In the genomic region with DNA sequence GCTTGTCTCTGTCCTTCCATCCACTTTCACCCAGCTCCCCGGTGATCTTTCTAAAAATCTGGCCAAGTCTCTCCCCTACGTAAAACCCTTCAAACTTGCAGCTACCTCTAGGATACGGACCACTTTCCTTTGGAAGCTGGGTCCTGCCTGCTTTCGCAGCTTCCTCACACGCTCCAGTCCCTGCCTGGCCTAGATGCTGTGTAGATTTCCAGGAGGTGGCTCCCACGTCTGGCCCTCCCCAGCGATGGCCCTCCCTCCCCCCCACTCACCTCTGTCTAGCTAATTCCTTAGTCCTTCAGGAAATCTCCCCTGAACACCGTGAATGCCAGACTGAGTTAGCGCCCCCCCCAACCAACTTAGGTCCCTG, we compare ENCODE assay signal across 8 cellular contexts. TPM values are rescaled to one million over a fixed set of nuclear protein-coding genes. Genes with fewer than 3 reads are reported as not detected.
DNase-seq lines count a peak whose midpoint lies in the region; ATAC-seq, FAIRE-seq and TF ChIP-seq lines count a peak whose summit lies in the region.

No MANE protein-coding gene starts in this region.

- TF ChIP-seq CTCF in K562 (IDR thresholded peaks at IDR 0.05 in 2 of 3, conservative IDR thresholded peaks at IDR 0.05 in 1 of 3; ENCODE audit: insufficient read depth in 2 of 3, low read depth in 1 of 3, low read length in 3 of 3) (no peak), nephron (IDR thresholded peaks at IDR 0.05; ENCODE audit: unreplicated experiment in 3 of 3) (no peak)

- no peak for DNase-seq in CD4-positive, CD25-positive, alpha-beta regulatory T cell
- DNase-seq in K562 (ENCODE audit: extremely low read depth in 1 of 4, low spot score in 3 of 4) (peak; percentile 32 to 47 (median 38)), NCI-H345 (lab: John Stamatoyannopoulos, UW) (no peak), COLO829 (ENCODE audit: low spot score) (no peak)

- H3K27me3 ChIP-seq in CD4-positive, CD25-positive, alpha-beta regulatory T cell (ENCODE audit: control insufficient read depth, insufficient read depth, low read length) = no peaks in the 10 kb centered on the region
- no peaks in the 10 kb centered on the region for H3K27me3 ChIP-seq in HUES64 (ENCODE audit: insufficient read depth, low read length)
- no peaks in the 10 kb centered on the region for H3K27me3 ChIP-seq in K562 (ENCODE audit: control insufficient read depth in 2 of 2, insufficient read depth in 2 of 2, low read length in 2 of 2)

- H4K20me1 ChIP-seq in K562 (replicated peaks; ENCODE audit: control insufficient read depth, insufficient read depth, low read length) = 0 out of 2 replicates have a peak, but pooled peaks cover 16% of the 10 kb centered on the region

- TF ChIP-seq POLR2A in K562 (conservative IDR thresholded peaks at IDR 0.05) = no peak

- no peak overlapping the region for H3K9ac ChIP-seq in HUES64 (ENCODE audit: low read depth, low read length)
- H3K9ac ChIP-seq in K562 (ENCODE audit: insufficient read depth in 1 of 2, low read depth in 2 of 2, low read length in 2 of 2) = peak overlapping the region; percentile 98 to 99; a peak in 3 of 4 replicates

- peak overlapping the region; percentile 94 for H2AFZ ChIP-seq in K562 (ENCODE audit: low read depth, low read length)

- peaks cover 27% of the 10 kb centered on the region for H3K4me1 ChIP-seq in CD4-positive, CD25-positive, alpha-beta regulatory T cell (ENCODE audit: control insufficient read depth, insufficient read depth, low read length, poor library complexity, severe bottlenecking)
- H3K4me1 ChIP-seq in HUES64 (ENCODE audit: insufficient read depth, low read length) (peaks cover 7% of the 10 kb centered on the region; the same call in 1 of the 2 replicates), K562 (replicated peaks in 1 of 2; ENCODE audit: control insufficient read depth in 2 of 2, insufficient read depth in 2 of 2, low read length in 2 of 2) (peaks cover 21 to 29% of the 10 kb centered on the region in 2 experiments; a peak in 4 of 5 replicates)

- H3K4me1 Mint-ChIP-seq in CD4-positive, CD25-positive, alpha-beta regulatory T cell = peaks cover 10 to 40% (median 22%) of the 10 kb centered on the region in 4 donors
- H3K4me1 Mint-ChIP-seq in nephron = peaks cover 17% of the 10 kb centered on the region

- no peak overlapping the region for H3K27ac ChIP-seq in CD4-positive, CD25-positive, alpha-beta regulatory T cell (ENCODE audit: insufficient read depth, low read length, poor library complexity, severe bottlenecking)
- H3K27ac ChIP-seq in HUES64 (ENCODE audit: low read depth, low read length) (no peak overlapping the region), K562 (ENCODE audit: extremely low read depth, low read depth, low read length) (peak overlapping the region; percentile 93; the same call in 2 of the 3 replicates)

- no peak for TF ChIP-seq RAD21 in K562 (CRISPR knock-in tag; conservative IDR thresholded peaks at IDR 0.05 in 1 of 2, IDR thresholded peaks at IDR 0.05 in 1 of 2)

- CTCF ChIA-PET in K562 (lab: Yijun Ruan, JAX; ENCODE audit: low intra/inter-chr PET ratio) = interaction anchor here (2.5 kb wide), 1 partner anchor 81 kb away, joined by 9 read pairs; a partner anchor contains a TSS

- POLR2A ChIA-PET in K562 (lab: Yijun Ruan, JAX) = interaction anchor here (0.6 to 6.4 kb wide), 6 partner anchors 15 to 237 kb away, joined by 4 to 129 read pairs (median 6); no protein-coding TSS in a partner anchor

- peak overlapping the region; percentile 60 for H3K4me3 ChIP-seq in CD4-positive, CD25-positive, alpha-beta regulatory T cell (ENCODE audit: low read depth, low read length)
- H3K4me3 ChIP-seq in HUES64 (ENCODE audit: low read length) = peak overlapping the region; percentile 99
- H3K4me3 ChIP-seq in K562 = peak overlapping the region; percentile 87

- peak overlapping the region; percentile 80 to 96 (median 87) for H3K4me3 Mint-ChIP-seq in CD4-positive, CD25-positive, alpha-beta regulatory T cell
- peak overlapping the region; percentile 96 to 98 (median 97) for H3K4me3 Mint-ChIP-seq in nephron

- no peak for ATAC-seq in CD4-positive, CD25-positive, alpha-beta regulatory T cell (ENCODE audit: low read depth in 2 of 2)
- peak; percentile 10; the same call in 2 of the 3 replicates for ATAC-seq in K562
- no peak for ATAC-seq in HG03378 (IDR thresholded peaks at IDR 0.05; ENCODE audit: unreplicated experiment)
- no peak for ATAC-seq in HG03457 (IDR thresholded peaks at IDR 0.05; ENCODE audit: unreplicated experiment)

- no peaks in the 10 kb centered on the region for H3K9me1 ChIP-seq in K562 (ENCODE audit: control insufficient read depth, insufficient read depth, low read length)

- peak overlapping the region; percentile 77 to 93 (median 88) for H3K27ac Mint-ChIP-seq in CD4-positive, CD25-positive, alpha-beta regulatory T cell
- peak overlapping the region; percentile 37 to 65 (median 52) for H3K27ac Mint-ChIP-seq in nephron

- peaks cover 21% of the 10 kb centered on the region for H3K36me3 ChIP-seq in CD4-positive, CD25-positive, alpha-beta regulatory T cell (ENCODE audit: control insufficient read depth, insufficient read depth, low read length)
- peaks cover 26% of the 10 kb centered on the region for H3K36me3 ChIP-seq in HUES64 (ENCODE audit: insufficient read depth, low read length)
- peaks cover 34% of the 10 kb centered on the region for H3K36me3 ChIP-seq in K562 (ENCODE audit: control insufficient read depth, insufficient read depth, low read length)

- 62% methylated on average over 9 of the region's 9 CpGs for WGBS in HUES64
- whole genome bisulfite sequencing in K562 (ENCODE audit: insufficient coverage, low coverage, missing lambda C conversion rate) = 24% methylated on average over 7 of the region's 9 CpGs

- no peaks in the 10 kb centered on the region for H3K9me3 Mint-ChIP-seq in CD4-positive, CD25-positive, alpha-beta regulatory T cell
- H3K9me3 Mint-ChIP-seq in nephron = peaks cover 2% of the 10 kb centered on the region

- peaks cover 9% of the 10 kb centered on the region for H3K27me3 Mint-ChIP-seq in CD4-positive, CD25-positive, alpha-beta regulatory T cell
- H3K27me3 Mint-ChIP-seq in nephron (ENCODE audit: low read depth) = no peaks in the 10 kb centered on the region

- no TSS peak for BruUV-seq in K562 (replicated peaks; lab: Mats Ljungman, UMichigan)

- H3K9me3 ChIP-seq in CD4-positive, CD25-positive, alpha-beta regulatory T cell (ENCODE audit: control insufficient read depth in 2 of 2, low read length in 2 of 2) = no peaks in the 10 kb centered on the region
- no peaks in the 10 kb centered on the region for H3K9me3 ChIP-seq in HUES64 (ENCODE audit: insufficient read depth, low read depth, low read length)
- H3K9me3 ChIP-seq in K562 (replicated peaks; ENCODE audit: control insufficient read depth, insufficient read depth, low read depth, low read length) = no peaks in the 10 kb centered on the region

- no peak for FAIRE-seq in K562 (lab: Jason Lieb, UNC)

- TF ChIP-seq EP300 in K562 (IDR thresholded peaks at IDR 0.05; ENCODE audit: low read length) = no peak

- peaks cover 47% of the 10 kb centered on the region for H3K79me2 ChIP-seq in K562 (ENCODE audit: control insufficient read depth, insufficient read depth, low read length)

- intact Hi-C loops in K562 (cut with micrococcal nuclease) = loop anchor here (2.0 kb wide), 2 partner anchors 29 to 81 kb away; a partner anchor contains a TSS

- H3K36me3 Mint-ChIP-seq in CD4-positive, CD25-positive, alpha-beta regulatory T cell = peaks cover 22% of the 10 kb centered on the region
- peaks cover 20% of the 10 kb centered on the region for H3K36me3 Mint-ChIP-seq in nephron (ENCODE audit: low read depth)

- H3K4me2 ChIP-seq in K562 (ENCODE audit: insufficient read depth, low read length) = peak overlapping the region; percentile 93

- in situ Hi-C loops in K562 (cut with MboI) = no loop called here

RNA-seq across cellular contexts. Expression of a gene that starts 0.6 kb away (rescaled TPM):
- total RNA-seq in CD4-positive, CD25-positive, alpha-beta regulatory T cell = 49.9 TPM
- polyA plus RNA-seq in CD4-positive, CD25-positive, alpha-beta regulatory T cell = 10 to 100 TPM; 17.2 to 24.0 (median 20.5) TPM
- 98.1 TPM for polyA plus RNA-seq in HUES64 (2013, experiment 1 of 2)
- polyA plus RNA-seq in HUES64 (2013, experiment 2 of 2) = 91.2 TPM
- 69.1 and 116 TPM in 2 replicates for total RNA-seq in K562 (2011; cell fraction: chromatin; rRNA removed; ENCODE audit: low replicate concordance)
- total RNA-seq in K562 (2011; cell fraction: nucleolus; rRNA removed) = 92.4 and 122 TPM in 2 replicates
- total RNA-seq in K562 (2011; cell fraction: nucleoplasm; rRNA removed) = 127 and 192 TPM in 2 replicates
- total RNA-seq in K562 (2014; rRNA removed) (187 and 221 TPM in 2 replicates), K562 (2014; rRNA removed; fragmentation: Illumina TruSeq; extraction: Trizol) (154 and 156 TPM in 2 replicates), K562 (2015; rRNA removed; fragmentation: Illumina TruSeq; extraction: Trizol) (187 TPM in 2 replicates), K562 (2021) (223 and 244 TPM in 2 replicates)
- polyA plus RNA-seq in K562 (2011; rRNA removed) (119 and 158 TPM in 2 replicates), K562 (2014; fragmentation: Illumina TruSeq; extraction: Trizol) (206 and 214 TPM in 2 replicates), K562 (2014; fragmentation: Nextera tagmentation; extraction: Ambion mirVana) (10 to 100 TPM; 27.8 to 38.7 TPM), K562 (2014; rRNA removed) (118 and 134 TPM in 2 replicates)
- polyA plus RNA-seq in K562 (2011; cell fraction: cytosol; rRNA removed) = 85.0 and 92.7 TPM in 2 replicates
- 52.0 and 69.3 TPM in 2 replicates for polyA plus RNA-seq in K562 (2011; cell fraction: nucleus; rRNA removed)
- 201 and 212 TPM in 2 replicates for polyA plus RNA-seq in K562 (2012)
- polyA minus RNA-seq in K562 (2011; rRNA and poly(A)+ RNA removed) = 198 and 249 TPM in 2 replicates
- 104 and 126 TPM in 2 replicates for polyA minus RNA-seq in K562 (2011; cell fraction: cytosol; rRNA and poly(A)+ RNA removed)
- 35.8 and 66.0 TPM in 2 replicates for polyA minus RNA-seq in K562 (2011; cell fraction: nucleus; rRNA and poly(A)+ RNA removed)

RNA-seq across cellular contexts. Expression of a gene that starts 24.9 kb away (rescaled TPM):
- total RNA-seq in CD4-positive, CD25-positive, alpha-beta regulatory T cell = 0.81 TPM
- polyA plus RNA-seq in CD4-positive, CD25-positive, alpha-beta regulatory T cell = 1 to 10 TPM in 1 of 4 donors, under 1 TPM in 2, not detected in 1; 0.49 to 1.5 (median 0.59) TPM
- 13.9 TPM for polyA plus RNA-seq in HUES64 (2013, experiment 1 of 2)
- polyA plus RNA-seq in HUES64 (2013, experiment 2 of 2) = 13.2 TPM
- 119 and 126 TPM in 2 replicates for total RNA-seq in K562 (2011; cell fraction: chromatin; rRNA removed; ENCODE audit: low replicate concordance)
- 73.0 and 74.5 TPM in 2 replicates for total RNA-seq in K562 (2011; cell fraction: nucleolus; rRNA removed)
- total RNA-seq in K562 (2011; cell fraction: nucleoplasm; rRNA removed) = 64.3 and 82.1 TPM in 2 replicates
- total RNA-seq in K562 (2014; rRNA removed) (18.8 and 28.0 TPM in 2 replicates), K562 (2014; rRNA removed; fragmentation: Illumina TruSeq; extraction: Trizol) (17.6 and 21.4 TPM in 2 replicates), K562 (2015; rRNA removed; fragmentation: Illumina TruSeq; extraction: Trizol) (16.6 and 17.6 TPM in 2 replicates), K562 (2021) (16.8 and 20.1 TPM in 2 replicates)
- polyA plus RNA-seq in K562 (2011; rRNA removed) (44.1 and 61.3 TPM in 2 replicates), K562 (2014; fragmentation: Illumina TruSeq; extraction: Trizol) (20.9 and 24.0 TPM in 2 replicates), K562 (2014; fragmentation: Nextera tagmentation; extraction: Ambion mirVana) (10 to 100 TPM; 14.6 to 27.4 TPM), K562 (2014; rRNA removed) (28.7 TPM in 2 replicates)
- polyA plus RNA-seq in K562 (2011; cell fraction: cytosol; rRNA removed) = 15.3 and 28.4 TPM in 2 replicates
- polyA plus RNA-seq in K562 (2011; cell fraction: nucleus; rRNA removed) = 254 and 409 TPM in 2 replicates
- polyA plus RNA-seq in K562 (2012) = 42.1 and 48.1 TPM in 2 replicates
- 24.1 and 34.7 TPM in 2 replicates for polyA minus RNA-seq in K562 (2011; rRNA and poly(A)+ RNA removed)
- 7.2 and 9.6 TPM in 2 replicates for polyA minus RNA-seq in K562 (2011; cell fraction: cytosol; rRNA and poly(A)+ RNA removed)
- polyA minus RNA-seq in K562 (2011; cell fraction: nucleus; rRNA and poly(A)+ RNA removed) = 28.1 and 57.5 TPM in 2 replicates

RNA-seq across cellular contexts. Expression of a gene that starts 24.9 kb away (rescaled TPM):
- 33.5 TPM for total RNA-seq in CD4-positive, CD25-positive, alpha-beta regulatory T cell
- polyA plus RNA-seq in CD4-positive, CD25-positive, alpha-beta regulatory T cell = 10 to 100 TPM; 61.6 to 86.7 (median 80.2) TPM
- polyA plus RNA-seq in HUES64 (2013, experiment 1 of 2) = 89.0 TPM
- polyA plus RNA-seq in HUES64 (2013, experiment 2 of 2) = 76.3 TPM
- 59.4 and 90.8 TPM in 2 replicates for total RNA-seq in K562 (2011; cell fraction: chromatin; rRNA removed; ENCODE audit: low replicate concordance)
- 82.5 and 90.0 TPM in 2 replicates for total RNA-seq in K562 (2011; cell fraction: nucleolus; rRNA removed)
- total RNA-seq in K562 (2011; cell fraction: nucleoplasm; rRNA removed) = 74.9 and 93.1 TPM in 2 replicates
- total RNA-seq in K562 (2014; rRNA removed) = 99.4 and 102 TPM in 2 replicates
- total RNA-seq in K562 (2014; rRNA removed; fragmentation: Illumina TruSeq; extraction: Trizol) = 122 and 142 TPM in 2 replicates
- 123 and 127 TPM in 2 replicates for total RNA-seq in K562 (2015; rRNA removed; fragmentation: Illumina TruSeq; extraction: Trizol)
- 96.3 and 98.2 TPM in 2 replicates for total RNA-seq in K562 (2021)
- polyA plus RNA-seq in K562 (2011; rRNA removed) = 127 and 146 TPM in 2 replicates
- polyA plus RNA-seq in K562 (2011; cell fraction: cytosol; rRNA removed) = 138 and 159 TPM in 2 replicates
- 67.4 and 86.4 TPM in 2 replicates for polyA plus RNA-seq in K562 (2011; cell fraction: nucleus; rRNA removed)
- 72.3 and 119 TPM in 2 replicates for polyA plus RNA-seq in K562 (2012)
- polyA plus RNA-seq in K562 (2014; fragmentation: Illumina TruSeq; extraction: Trizol) = 103 and 105 TPM in 2 replicates
- polyA plus RNA-seq in K562 (2014; fragmentation: Nextera tagmentation; extraction: Ambion mirVana) = 100 to 1,000 TPM; 388 to 401 TPM
- 138 and 143 TPM in 2 replicates for polyA plus RNA-seq in K562 (2014; rRNA removed)
- polyA minus RNA-seq in K562 (2011; rRNA and poly(A)+ RNA removed) = 80.5 and 86.3 TPM in 2 replicates
- polyA minus RNA-seq in K562 (2011; cell fraction: cytosol; rRNA and poly(A)+ RNA removed) = 18.6 and 40.0 TPM in 2 replicates
- polyA minus RNA-seq in K562 (2011; cell fraction: nucleus; rRNA and poly(A)+ RNA removed) = 31.5 and 50.3 TPM in 2 replicates

RNA-seq across cellular contexts. Expression of a gene that starts 28.1 kb away (rescaled TPM):
- 22.2 TPM for total RNA-seq in CD4-positive, CD25-positive, alpha-beta regulatory T cell
- polyA plus RNA-seq in CD4-positive, CD25-positive, alpha-beta regulatory T cell = 1 to 10 TPM; 2.7 to 5.5 (median 3.4) TPM
- polyA plus RNA-seq in HUES64 (2013, experiment 1 of 2) = 9.0 TPM
- 14.8 TPM for polyA plus RNA-seq in HUES64 (2013, experiment 2 of 2)
- total RNA-seq in K562 (2011; cell fraction: chromatin; rRNA removed; ENCODE audit: low replicate concordance) = 7.3 and 27.3 TPM in 2 replicates
- total RNA-seq in K562 (2011; cell fraction: nucleolus; rRNA removed) = 14.8 and 20.1 TPM in 2 replicates
- 10.8 and 12.2 TPM in 2 replicates for total RNA-seq in K562 (2011; cell fraction: nucleoplasm; rRNA removed)
- total RNA-seq in K562 (2014; rRNA removed) = 3.1 and 5.0 TPM in 2 replicates
- 2.3 and 2.9 TPM in 2 replicates for total RNA-seq in K562 (2014; rRNA removed; fragmentation: Illumina TruSeq; extraction: Trizol)
- total RNA-seq in K562 (2015; rRNA removed; fragmentation: Illumina TruSeq; extraction: Trizol) = 4.1 and 4.4 TPM in 2 replicates
- 6.1 and 6.2 TPM in 2 replicates for total RNA-seq in K562 (2021)
- 3.5 and 11.4 TPM in 2 replicates for polyA plus RNA-seq in K562 (2011; rRNA removed)
- polyA plus RNA-seq in K562 (2011; cell fraction: cytosol; rRNA removed) = 5.9 and 9.2 TPM in 2 replicates
- polyA plus RNA-seq in K562 (2011; cell fraction: nucleus; rRNA removed) = 22.4 and 48.3 TPM in 2 replicates
- 4.7 and 17.1 TPM in 2 replicates for polyA plus RNA-seq in K562 (2012)
- polyA plus RNA-seq in K562 (2014; fragmentation: Illumina TruSeq; extraction: Trizol) = 3.0 and 5.4 TPM in 2 replicates
- polyA plus RNA-seq in K562 (2014; fragmentation: Nextera tagmentation; extraction: Ambion mirVana) = 1 to 10 TPM in 1 of 2 experiments, under 1 TPM in 1; 0.89 to 1.5 TPM
- 4.9 and 7.2 TPM in 2 replicates for polyA plus RNA-seq in K562 (2014; rRNA removed)
- 6.7 and 8.8 TPM in 2 replicates for polyA minus RNA-seq in K562 (2011; rRNA and poly(A)+ RNA removed)
- polyA minus RNA-seq in K562 (2011; cell fraction: cytosol; rRNA and poly(A)+ RNA removed) = 3.3 and 5.7 TPM in 2 replicates
- 12.0 and 22.5 TPM in 2 replicates for polyA minus RNA-seq in K562 (2011; cell fraction: nucleus; rRNA and poly(A)+ RNA removed)

RNA-seq across cellular contexts. Expression of a gene that starts 52.0 kb away (rescaled TPM):
- total RNA-seq in CD4-positive, CD25-positive, alpha-beta regulatory T cell = 15.5 TPM
- polyA plus RNA-seq in CD4-positive, CD25-positive, alpha-beta regulatory T cell = 10 to 100 TPM in 2 of 4 donors, 1 to 10 TPM in 2; 6.2 to 15.9 (median 11.3) TPM
- polyA plus RNA-seq in HUES64 (2013, experiment 1 of 2) = 13.4 TPM
- polyA plus RNA-seq in HUES64 (2013, experiment 2 of 2) = 15.7 TPM
- total RNA-seq in K562 (2011; cell fraction: chromatin; rRNA removed; ENCODE audit: low replicate concordance) = 16.9 and 49.3 TPM in 2 replicates
- total RNA-seq in K562 (2011; cell fraction: nucleolus; rRNA removed) = 28.8 and 34.7 TPM in 2 replicates
- 27.6 and 29.6 TPM in 2 replicates for total RNA-seq in K562 (2011; cell fraction: nucleoplasm; rRNA removed)
- total RNA-seq in K562 (2014; rRNA removed) (9.1 and 14.0 TPM in 2 replicates), K562 (2014; rRNA removed; fragmentation: Illumina TruSeq; extraction: Trizol) (2.0 and 2.4 TPM in 2 replicates), K562 (2015; rRNA removed; fragmentation: Illumina TruSeq; extraction: Trizol) (4.5 and 10.6 TPM in 2 replicates), K562 (2021) (8.9 and 9.5 TPM in 2 replicates)
- polyA plus RNA-seq in K562 (2011; rRNA removed) (3.8 and 8.4 TPM in 2 replicates), K562 (2014; fragmentation: Illumina TruSeq; extraction: Trizol) (4.3 and 6.5 TPM in 2 replicates), K562 (2014; fragmentation: Nextera tagmentation; extraction: Ambion mirVana) (1 to 10 TPM in 1 of 2 experiments, under 1 TPM in 1; 0.63 to 1.0 TPM), K562 (2014; rRNA removed) (7.3 and 8.0 TPM in 2 replicates)
- polyA plus RNA-seq in K562 (2011; cell fraction: cytosol; rRNA removed) = 7.0 and 11.0 TPM in 2 replicates
- polyA plus RNA-seq in K562 (2011; cell fraction: nucleus; rRNA removed) = 19.7 and 30.0 TPM in 2 replicates
- polyA plus RNA-seq in K562 (2012) = 6.2 and 10.6 TPM in 2 replicates
- polyA minus RNA-seq in K562 (2011; rRNA and poly(A)+ RNA removed) = 6.2 and 7.9 TPM in 2 replicates
- 8.8 and 29.4 TPM in 2 replicates for polyA minus RNA-seq in K562 (2011; cell fraction: cytosol; rRNA and poly(A)+ RNA removed)
- 9.4 and 10.1 TPM in 2 replicates for polyA minus RNA-seq in K562 (2011; cell fraction: nucleus; rRNA and poly(A)+ RNA removed)

Comparison
In these comparisons a context has a peak if more than half of its experiments do, and no peak if none do; other contexts are left out.
1. DNase-seq: peak in K562 (4 of 4); none in CD4-positive, CD25-positive, alpha-beta regulatory T cell (0 of 3), NCI-H345 (single experiment) and COLO829 (single experiment).
2. Peak in every context shown above with its lines, with median percentiles within 50 percentile points of each other: H3K4me3 ChIP-seq.